In the genomic region with DNA sequence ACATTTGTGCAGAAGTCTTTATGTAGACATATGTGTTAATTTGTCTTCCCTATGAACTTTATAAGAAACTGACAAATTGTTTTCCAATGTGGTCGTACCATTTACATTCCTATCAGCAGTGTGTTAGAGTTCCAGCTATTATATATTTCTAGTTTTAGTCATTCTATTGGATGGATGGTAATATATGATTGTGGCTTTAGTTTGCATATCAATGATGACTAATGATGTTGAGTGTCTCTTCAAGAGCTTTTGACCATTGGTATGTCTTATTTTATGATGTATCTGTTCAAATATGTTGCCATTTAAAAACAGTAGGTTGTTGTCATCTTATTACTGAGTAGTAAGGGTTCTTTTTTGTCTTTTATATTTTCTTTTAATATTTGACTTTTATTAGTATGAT, we compare ENCODE assay signal across 23 cellular contexts.
"Had no signal": no experiment of that assay in that cellular context is flagged by ENCODE, and none has a peak within 500 bp of the region (broad histone marks: within the 10 kb centered on the region; RNA-seq: fewer than 3 reads in every experiment).

No MANE protein-coding gene starts in this region.

- FAIRE-seq: endothelial cell of umbilical vein, islet of Langerhans, small intestine had no signal

- H3K4me1 ChIP-seq: body of pancreas, gastrocnemius medialis, prostate gland had no signal

- ATAC-seq: activated CD8-positive, alpha-beta memory T cell treated with anti-CD3 and anti-CD28 coated beads, Interleukin-2, amount 10 ng/mL, durations not matched to agents 7 days and 5 days; body of pancreas; gastrocnemius medialis; heart left ventricle; right cardiac atrium had no signal

- H3K9me3 ChIP-seq: body of pancreas, esophagus squamous epithelium, gastrocnemius medialis, heart left ventricle, prostate gland, tibial nerve had no signal

- H3K27ac ChIP-seq: body of pancreas, esophagus squamous epithelium, gastrocnemius medialis, heart left ventricle, prostate gland, tibial nerve had no signal

- DNase-seq: activated CD4-positive, alpha-beta T cell treated with anti-CD3 and anti-CD28 coated beads, Interleukin-2, amount 50 U/mL, for 48 hours; activated CD4-positive, CD25-positive, alpha-beta regulatory T cell treated with anti-CD3 and anti-CD28 coated beads, Interleukin-2, amount 50 U/mL, for 72 hours; activated CD8-positive, alpha-beta memory T cell treated with anti-CD3 and anti-CD28 coated beads, Interleukin-2, amount 10 ng/mL, durations not matched to agents 7 days and 5 days; activated naive CD4-positive, alpha-beta T cell treated with anti-CD3 and anti-CD28 coated beads, Interleukin-2, amount 10 ng/mL, durations not matched to agents 7 days and 5 days; activated T-cell treated with anti-CD3 and anti-CD28 coated beads, Interleukin-2, amount 50 U/mL, for 1 hour; body of pancreas; effector CD8-positive, alpha-beta T cell; esophagus squamous epithelium; gastrocnemius medialis; heart left ventricle; midbrain; right cardiac atrium; small intestine; stimulated activated CD4-positive, alpha-beta T cell treated with anti-CD3 and anti-CD28 coated beads, Interleukin-4, amount 100 ng/mL, for 4 hours; stimulated activated CD8-positive, alpha-beta memory T cell treated with anti-CD3 and anti-CD28 coated beads, Interleukin-4, amount 100 ng/mL, for 48 hours; stimulated activated naive CD4-positive, alpha-beta T cell treated with Interleukin-2 at 50 U/mL for 16 hours; substantia nigra; T1000 had no signal

- H3K4me3 ChIP-seq: body of pancreas, esophagus squamous epithelium, gastrocnemius medialis, heart left ventricle, lung, prostate gland, tibial nerve had no signal

- H3K27me3 ChIP-seq: body of pancreas, esophagus squamous epithelium, gastrocnemius medialis, heart left ventricle, tibial nerve had no signal

- H3K36me3 ChIP-seq: esophagus squamous epithelium, gastrocnemius medialis, heart left ventricle, prostate gland, tibial nerve had no signal
